10 cellular contexts compared by ENCODE assay signal in the genomic region with DNA sequence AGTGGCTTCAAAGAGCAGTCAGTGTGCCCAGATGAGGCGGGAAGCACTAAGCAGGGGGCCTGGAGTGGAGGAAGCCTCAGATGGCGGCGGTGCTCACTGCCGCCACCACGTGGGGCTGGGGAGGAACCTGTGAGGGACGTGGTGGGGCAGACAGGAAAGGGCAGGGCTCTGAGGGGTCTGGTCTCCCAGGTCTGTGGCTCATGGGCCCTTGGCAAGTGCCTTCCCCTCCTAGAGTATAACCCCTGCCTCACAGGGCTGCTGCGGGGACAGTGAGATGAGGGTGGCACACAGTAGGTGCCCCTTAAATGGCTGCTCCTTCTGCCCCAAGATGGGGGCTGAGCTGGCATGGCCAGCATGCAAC. TPM values are rescaled to one million over a fixed set of nuclear protein-coding genes. Genes with fewer than 3 reads are reported as not detected.
DNase-seq lines count a peak whose midpoint lies in the region; ATAC-seq, FAIRE-seq and TF ChIP-seq lines count a peak whose summit lies in the region.
"Had no signal": no experiment of that assay in that cellular context is flagged by ENCODE, and none has a peak within 500 bp of the region (broad histone marks: within the 10 kb centered on the region; RNA-seq: fewer than 3 reads in every experiment).

No MANE protein-coding gene starts in this region.

- in situ Hi-C loops in brain microvascular endothelial cell (cut with HindIII; ENCODE audit: low pct_ligation_motif_present, low sequenced_read_pairs): no loop called here

- ATAC-seq in GM21529 (IDR thresholded peaks at IDR 0.05; ENCODE audit: unreplicated experiment): no peak

- no peak for FAIRE-seq in small intestine (lab: Jason Lieb, UNC)

- DNase-seq in NCI-H2171 treated with DMSO at 0.1 percent for 48 hours (lab: John Stamatoyannopoulos, UW): peak; percentile 13
- DNase-seq in NCI-H2171 (lab: John Stamatoyannopoulos, UW): no peak
- DNase-seq in NCI-H146 treated with DMSO at 0.1 percent for 48 hours (lab: John Stamatoyannopoulos, UW; ENCODE audit: unreplicated experiment): peak; percentile 9
- no peak for DNase-seq in brain microvascular endothelial cell
- DNase-seq in small intestine: peak; percentile 21
- no peak for DNase-seq in effector CD8-positive, alpha-beta T cell (lab: John Stamatoyannopoulos, UW)
- DNase-seq in activated gamma-delta T cell (lab: John Stamatoyannopoulos, UW): no peak
- DNase-seq: naive thymus-derived CD8-positive, alpha-beta T cell had no signal

- H3K36me3 ChIP-seq in brain microvascular endothelial cell (replicated peaks) (no peaks in the 10 kb centered on the region), small intestine (ENCODE audit: control insufficient read depth in 2 of 2, insufficient read depth in 2 of 2, low read length in 2 of 2) (no peaks in the 10 kb centered on the region)

- H3K27me3 ChIP-seq in brain microvascular endothelial cell (replicated peaks) (peaks cover 33% of the 10 kb centered on the region), small intestine (ENCODE audit: control insufficient read depth in 2 of 2, insufficient read depth in 2 of 2, low read length in 2 of 2) (peaks cover 4 to 10% of the 10 kb centered on the region in 2 donors)

- H3K4me3 ChIP-seq in brain microvascular endothelial cell (ENCODE audit: low read depth, low read length): no peak overlapping the region
- H3K4me3 ChIP-seq in small intestine (ENCODE audit: low read depth in 1 of 2, low read length in 2 of 2): no peak overlapping the region

- H3K4me1 ChIP-seq in small intestine (ENCODE audit: control insufficient read depth in 2 of 2, insufficient read depth in 1 of 2, low read depth in 1 of 2, low read length in 1 of 2): no peaks in the 10 kb centered on the region

- peak; percentile 69 for TF ChIP-seq CTCF in brain microvascular endothelial cell (IDR thresholded peaks at IDR 0.05; ENCODE audit: low read depth, low read length, missing control alignments)

- 8 to 19% (median 18%) methylated on average over 6 to 7 of the region's 7 CpGs for WGBS in small intestine, 3 donors

- H3K27ac ChIP-seq in brain microvascular endothelial cell (no peak overlapping the region), small intestine (ENCODE audit: low read depth in 1 of 2, low read length in 1 of 2) (no peak overlapping the region)

- no peaks in the 10 kb centered on the region for H3K9me3 ChIP-seq in small intestine (ENCODE audit: control insufficient read depth, low read depth)

RNA-seq across cellular contexts. Expression of a gene that starts 26.6 kb away (rescaled TPM):
- under 1 TPM; 0.01 to 0.27 (median 0.22) TPM for polyA plus RNA-seq in small intestine
- polyA plus RNA-seq: CD4-positive, CD25-positive, alpha-beta regulatory T cell; naive thymus-derived CD8-positive, alpha-beta T cell had no signal

RNA-seq across cellular contexts. Expression of a gene that starts 30.4 kb away (rescaled TPM):
- not detected for polyA plus RNA-seq in small intestine
- polyA plus RNA-seq: CD4-positive, CD25-positive, alpha-beta regulatory T cell; naive thymus-derived CD8-positive, alpha-beta T cell had no signal

Comparison
In these comparisons a context has a peak if more than half of its experiments do, and no peak if none do; other contexts are left out.
1. DNase-seq: peak in NCI-H2171 treated with DMSO at 0.1 percent for 48 hours (single experiment), NCI-H146 treated with DMSO at 0.1 percent for 48 hours (single experiment) and small intestine (single experiment); none in NCI-H2171 (single experiment), brain microvascular endothelial cell (single experiment), effector CD8-positive, alpha-beta T cell (single experiment) and activated gamma-delta T cell (single experiment).